In genomic region chr2:238238766-238239551, GRCh38 we compare ENCODE assay signal across 1 cellular context.
TF ChIP-seq lines count a peak whose summit lies in the region.

No MANE protein-coding gene starts in this region.

TF ChIP-seq in HepG2, 621 proteins besides CTCF, POLR2A, EP300 and RAD21 (continued from another document):
- TF ChIP-seq PRDM4 (CRISPR knock-in tag; IDR thresholded peaks at IDR 0.05; ENCODE audit: borderline replicate concordance) (peak; percentile 93; the same call in 1 of the 2 replicates), HNRNPK (IDR thresholded peaks at IDR 0.05; ENCODE audit: low read depth, low read length, poor library complexity, severe bottlenecking) (no peak), NFKBIZ (CRISPR knock-in tag; IDR thresholded peaks at IDR 0.05) (peak; percentile 85), DMAP1 (CRISPR knock-in tag; IDR thresholded peaks at IDR 0.05) (peak; percentile 36; the same call in 1 of the 2 replicates), ZNF720 (CRISPR knock-in tag; IDR thresholded peaks at IDR 0.05) (peak; percentile 97; the same call in 1 of the 2 replicates), GMEB2 (CRISPR knock-in tag; IDR thresholded peaks at IDR 0.05; ENCODE audit: low read depth) (no peak), ATF7-NPFF (CRISPR knock-in tag; IDR thresholded peaks at IDR 0.05; ENCODE audit: low read depth) (peak; percentile 97), ZNF740 (CRISPR knock-in tag; IDR thresholded peaks at IDR 0.05) (peak; percentile 91), SP140L (CRISPR knock-in tag; IDR thresholded peaks at IDR 0.05; ENCODE audit: borderline replicate concordance) (0 out of 2 replicates have a peak, but pooled peaks have one; percentile 57), ZBTB10 (CRISPR knock-in tag; IDR thresholded peaks at IDR 0.05; ENCODE audit: borderline replicate concordance) (peak; percentile 97), LCORL (IDR thresholded peaks at IDR 0.05) (no peak), LCORL (CRISPR knock-in tag; IDR thresholded peaks at IDR 0.05) (no peak), TBL1XR1 (IDR thresholded peaks at IDR 0.05; ENCODE audit: borderline replicate concordance, low read length, partially characterized antibody) (no peak), ZNF232 (CRISPR knock-in tag; IDR thresholded peaks at IDR 0.05; ENCODE audit: borderline replicate concordance) (peak; percentile 99), NONO (IDR thresholded peaks at IDR 0.05) (no peak), NONO (CRISPR knock-in tag; conservative IDR thresholded peaks at IDR 0.05) (no peak), FOXO4 (CRISPR knock-in tag; conservative IDR thresholded peaks at IDR 0.05) (peak; percentile 99), ZNF407 (CRISPR knock-in tag; IDR thresholded peaks at IDR 0.05; ENCODE audit: not compliant biosample characterization) (peak; percentile 98), ZNF510 (CRISPR knock-in tag; IDR thresholded peaks at IDR 0.05; ENCODE audit: low read depth) (no peak), ZNF256 (CRISPR knock-in tag; conservative IDR thresholded peaks at IDR 0.05) (peak; percentile 99), ZNF670 (CRISPR knock-in tag; IDR thresholded peaks at IDR 0.05; ENCODE audit: borderline replicate concordance) (peak; percentile 88; the same call in 1 of the 2 replicates), MIER2 (CRISPR knock-in tag; IDR thresholded peaks at IDR 0.05) (peak; percentile 55; the same call in 1 of the 2 replicates), MYPOP (CRISPR knock-in tag; IDR thresholded peaks at IDR 0.05) (0 out of 2 replicates have a peak, but pooled peaks have one; percentile 56), MXD4 (CRISPR knock-in tag; IDR thresholded peaks at IDR 0.05) (peak; percentile 88), ZNF441 (CRISPR knock-in tag; IDR thresholded peaks at IDR 0.05; ENCODE audit: borderline replicate concordance) (peak; percentile 95), ZNF782 (CRISPR knock-in tag; IDR thresholded peaks at IDR 0.05; ENCODE audit: borderline replicate concordance) (peak; percentile 98; the same call in 1 of the 2 replicates), HDAC6 (IDR thresholded peaks at IDR 0.05; ENCODE audit: low read depth, low read length) (no peak), PRDM15 (CRISPR knock-in tag; IDR thresholded peaks at IDR 0.05) (peak; percentile 84; the same call in 1 of the 2 replicates), HNRNPUL1 (IDR thresholded peaks at IDR 0.05; ENCODE audit: low read depth, low read length) (no peak), PITX1 (CRISPR knock-in tag; IDR thresholded peaks at IDR 0.05) (peak; percentile 53; the same call in 1 of the 2 replicates), GLMP (CRISPR knock-in tag; IDR thresholded peaks at IDR 0.05; ENCODE audit: borderline replicate concordance) (peak; percentile 92; the same call in 1 of the 2 replicates)
TF ChIP-seq in HepG2: peak in this region for 442.
